12 cellular contexts compared by ENCODE assay signal in genomic region chr6:158038291-158039177, GRCh38. TPM values are rescaled to one million over a fixed set of nuclear protein-coding genes. Genes with fewer than 3 reads are reported as not detected.
DNase-seq lines count a peak whose midpoint lies in the region; ATAC-seq, FAIRE-seq and TF ChIP-seq lines count a peak whose summit lies in the region.
"Had no signal": no experiment of that assay in that cellular context is flagged by ENCODE, and none has a peak within 500 bp of the region (broad histone marks: within the 10 kb centered on the region; RNA-seq: fewer than 3 reads in every experiment).

No MANE protein-coding gene starts in this region.

- no peak overlapping the region for H3K4me3 ChIP-seq in A549
- H3K4me3 ChIP-seq in H7 (ENCODE audit: insufficient read depth, low read depth, low read length) = no peak overlapping the region
- H3K4me3 ChIP-seq in brain microvascular endothelial cell (ENCODE audit: low read depth, low read length) = no peak overlapping the region
- H3K4me3 ChIP-seq: BLaER1 treated with 17β-estradiol and CSF1 and Interleukin-3, amounts not matched to agents 10 nM and 100 nM had no signal

- CTCF ChIA-PET in A549 (lab: Yijun Ruan, JAX) = interaction anchor here (1.3 to 5.2 kb wide), 4 partner anchors 12 to 56 kb away, joined by 3 to 25 read pairs (median 8); no protein-coding TSS in a partner anchor

- TF ChIP-seq EP300 in A549 (IDR thresholded peaks at IDR 0.05) = no peak

- no peak for TF ChIP-seq CTCF in A549 (IDR thresholded peaks at IDR 0.05)
- no peak for TF ChIP-seq CTCF in brain microvascular endothelial cell (IDR thresholded peaks at IDR 0.05; ENCODE audit: low read depth, low read length, missing control alignments)

- H3K4me1 ChIP-seq in A549 = peaks cover 77% of the 10 kb centered on the region

- H3K9me3 ChIP-seq in A549 = no peaks in the 10 kb centered on the region

- H3K4me2 ChIP-seq in A549 = peak overlapping the region; percentile 90

- no peak for TF ChIP-seq POLR2A in A549 (IDR thresholded peaks at IDR 0.05; ENCODE audit: low read length)

- H3K27ac ChIP-seq in A549 = peak overlapping the region; percentile 94 to 100
- H3K27ac ChIP-seq in brain microvascular endothelial cell = peak overlapping the region; percentile 99

- WGBS in A549 (ENCODE audit: missing lambda C conversion rate) = 77% methylated on average over 11 of the region's 21 CpGs

- no peak for ATAC-seq in A549
- no peak for ATAC-seq in GM21515 (IDR thresholded peaks at IDR 0.05; ENCODE audit: unreplicated experiment)
- no peak for ATAC-seq in GM19324 (IDR thresholded peaks at IDR 0.05; ENCODE audit: low FRiP score, unreplicated experiment)
- ATAC-seq in GM18519 (IDR thresholded peaks at IDR 0.05; ENCODE audit: low FRiP score, unreplicated experiment) = no peak

- no peak for DNase-seq in A549 (ENCODE audit: low read depth in 1 of 2, low spot score in 1 of 2)
- DNase-seq in H7 = peak; percentile 53
- DNase-seq in brain microvascular endothelial cell = no peak
- DNase-seq in mesenteric fat pad (ENCODE audit: low spot score) = peak; percentile 85
- no peak for DNase-seq in COLO829 (ENCODE audit: low spot score)
- DNase-seq: activated CD4-positive, CD25-positive, alpha-beta regulatory T cell; NCI-H2227 treated with DMSO at 0.1 percent for 48 hours had no signal

- H3K27me3 ChIP-seq in H7 (ENCODE audit: control insufficient read depth, insufficient read depth, low read length) = no peaks in the 10 kb centered on the region
- no peaks in the 10 kb centered on the region for H3K27me3 ChIP-seq in brain microvascular endothelial cell (replicated peaks)

- no peak for TF ChIP-seq RAD21 in A549 (conservative IDR thresholded peaks at IDR 0.05 in 1 of 2, IDR thresholded peaks at IDR 0.05 in 1 of 2)

- no peaks in the 10 kb centered on the region; the same call in 1 of the 2 replicates for H3K36me3 ChIP-seq in H7 (replicated peaks; ENCODE audit: control insufficient read depth, insufficient read depth, low read length)
- H3K36me3 ChIP-seq in brain microvascular endothelial cell (replicated peaks) = peaks cover 56% of the 10 kb centered on the region

- POLR2A ChIA-PET in A549 (lab: Yijun Ruan, JAX) = interaction anchor here (1.9 kb wide), 1 partner anchor 12 kb away, joined by 8 read pairs; no protein-coding TSS in a partner anchor

- in situ Hi-C loops in brain microvascular endothelial cell (cut with HindIII; ENCODE audit: low pct_ligation_motif_present, low sequenced_read_pairs) = no loop called here

- no peak for FAIRE-seq in A549 (lab: Jason Lieb, UNC)
- FAIRE-seq: islet of Langerhans had no signal

TF ChIP-seq in A549, 52 proteins besides CTCF, POLR2A, EP300 and RAD21:
- TF ChIP-seq ZC3H11A (IDR thresholded peaks at IDR 0.05) (no peak), ZSCAN20 (CRISPR knock-in tag; IDR thresholded peaks at IDR 0.05) (no peak), NR3C1 (IDR thresholded peaks at IDR 0.05) (no peak), NFE2L2 (conservative IDR thresholded peaks at IDR 0.05; ENCODE audit: low read length) (no peak), E2F6 (IDR thresholded peaks at IDR 0.05; ENCODE audit: borderline replicate concordance, low read depth) (no peak), EHMT2 (IDR thresholded peaks at IDR 0.05; ENCODE audit: low read depth) (no peak), RCOR1 (IDR thresholded peaks at IDR 0.05; ENCODE audit: low read depth, low read length) (no peak), MAZ (IDR thresholded peaks at IDR 0.05; ENCODE audit: borderline replicate concordance, low read depth, low read length) (no peak)
- TF ChIP-seq, protein P1, sequence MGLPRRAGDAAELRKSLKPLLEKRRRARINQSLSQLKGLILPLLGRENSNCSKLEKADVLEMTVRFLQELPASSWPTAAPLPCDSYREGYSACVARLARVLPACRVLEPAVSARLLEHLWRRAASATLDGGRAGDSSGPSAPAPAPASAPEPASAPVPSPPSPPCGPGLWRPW (IDR thresholded peaks at IDR 0.05) = no peak

RNA-seq across cellular contexts. Expression of gene SYNJ2, which starts 56.9 kb away (rescaled TPM):
- 22.3 and 24.7 TPM in 2 replicates for polyA plus RNA-seq in A549 (2011; rRNA removed)
- 28.9 and 30.2 TPM in 2 replicates for polyA plus RNA-seq in A549 (2012; cell fraction: cytosol; rRNA removed)
- 21.6 and 25.1 TPM in 2 replicates for polyA plus RNA-seq in A549 (2012; cell fraction: nucleus; rRNA removed)
- 26.5 to 28.5 TPM (median 26.7 TPM) in 3 replicates for polyA plus RNA-seq in A549 (2017; fragmentation: RNase III; extraction: RNeasy Plus Mini Kit Qiagen cat#74134 plus additional on column Dnase treatment)
- polyA minus RNA-seq in A549 (2011; rRNA and poly(A)+ RNA removed) = 31.0 and 31.9 TPM in 2 replicates
- total RNA-seq in H7 (2014; rRNA removed; shearing (Covaris generic)) = 10.7 and 15.0 TPM in 2 replicates
- total RNA-seq in mesenteric fat pad = 7.5 TPM

Comparison
In these comparisons a context has a peak if more than half of its experiments do, and no peak if none do; other contexts are left out.
1. DNase-seq: peak in H7 (single experiment) and mesenteric fat pad (single experiment); none in A549 (0 of 2), brain microvascular endothelial cell (single experiment) and COLO829 (single experiment).